15 cellular contexts compared by ENCODE assay signal in the genomic region with DNA sequence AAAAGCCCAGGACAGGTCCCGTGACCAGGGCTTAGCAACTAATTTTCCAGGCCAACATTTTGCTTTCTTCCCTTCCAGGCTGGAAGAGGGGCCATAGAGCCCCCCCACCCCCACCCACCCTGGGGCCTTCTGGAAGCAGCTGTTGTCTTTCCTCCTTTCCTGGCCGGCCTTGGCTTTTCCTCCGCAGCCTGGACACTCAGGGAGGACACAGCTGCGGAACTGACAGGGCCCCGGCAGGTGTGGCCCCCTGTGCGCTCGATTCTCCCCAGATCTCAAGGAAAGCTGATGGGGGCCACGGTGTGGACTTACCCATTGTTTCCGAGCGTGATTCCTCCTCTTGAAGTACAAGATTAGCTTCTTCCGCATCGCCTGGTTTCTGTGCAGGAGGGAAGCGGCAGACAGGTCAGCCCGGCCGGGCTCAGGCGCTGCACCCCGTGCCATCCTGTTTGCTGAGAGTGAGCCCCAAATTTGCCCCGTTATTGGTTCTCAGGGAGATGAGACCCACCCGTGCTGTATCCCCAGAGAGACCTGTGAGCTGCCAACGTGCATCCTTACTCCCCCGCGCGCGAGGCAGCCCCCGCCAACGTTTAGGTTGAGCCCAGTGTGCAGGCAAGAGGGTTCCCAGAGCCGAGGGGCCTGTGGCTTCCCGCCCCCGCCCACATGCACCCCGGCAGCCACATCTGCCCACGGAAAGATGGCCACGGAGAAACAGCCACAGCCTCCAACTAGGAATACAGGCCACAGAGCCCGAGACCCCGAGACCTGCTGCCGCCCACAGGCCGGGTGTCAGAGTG.
DNase-seq lines count a peak whose midpoint lies in the region; ATAC-seq, FAIRE-seq and TF ChIP-seq lines count a peak whose summit lies in the region.
"Had no signal": no experiment of that assay in that cellular context is flagged by ENCODE, and none has a peak within 500 bp of the region (broad histone marks: within the 10 kb centered on the region; RNA-seq: fewer than 3 reads in every experiment).

No MANE protein-coding gene starts in this region.

- SMC1A ChIA-PET in GM12878 (lab: Charles Lee; ENCODE audit: uncharacterized antibody, unreplicated experiment), result no interaction called here

- H3K79me2 ChIP-seq in HepG2 (ENCODE audit: insufficient read depth, low read length), result no peaks in the 10 kb centered on the region
- no peaks in the 10 kb centered on the region; the same call in 1 of the 2 replicates for H3K79me2 ChIP-seq in GM12878 (ENCODE audit: control insufficient read depth, insufficient read depth, low read length)

- H3K4me2 ChIP-seq in HepG2 (ENCODE audit: low read depth, low read length) (no peak overlapping the region), GM12878 (ENCODE audit: control insufficient read depth, insufficient read depth) (no peak overlapping the region)

- intact Hi-C loops in HepG2 (cut with micrococcal nuclease; ENCODE audit: unreplicated experiment) (no loop called here), right lobe of liver (cut with DNase I) (no loop called here), GM12878 (cut with micrococcal nuclease; ENCODE audit: unreplicated experiment) (no loop called here)

- H3K4me1 Mint-ChIP-seq in naive thymus-derived CD8-positive, alpha-beta T cell, result peaks cover 0 to 15% (median 9%) of the 10 kb centered on the region in 4 donors
- H3K4me1 Mint-ChIP-seq in progenitor cell of endocrine pancreas (ENCODE audit: low read depth), result peaks cover 4% of the 10 kb centered on the region

- H3K9me3 ChIP-seq in HepG2 (ENCODE audit: low read length), result no peaks in the 10 kb centered on the region
- H3K9me3 ChIP-seq in right lobe of liver, result no peaks in the 10 kb centered on the region
- H3K9me3 ChIP-seq in GM12878 (replicated peaks; ENCODE audit: control insufficient read depth, insufficient read depth, low read length), result no peaks in the 10 kb centered on the region

- POLR2A ChIA-PET in HepG2 (lab: Yijun Ruan, JAX) (no interaction called here), GM12878 (lab: Charles Lee) (interaction anchor here (0.6 kb wide), 1 partner anchor 797 kb away, joined by 4 read pairs; no protein-coding TSS in a partner anchor)
- POLR2A ChIA-PET in naive thymus-derived CD8-positive, alpha-beta T cell (lab: Charles Lee), result no interaction called here

- DNase-seq in HepG2 (ENCODE audit: low spot score) (no peak), right lobe of liver (no peak), GM12878 (ENCODE audit: low read depth, low spot score) (no peak), progenitor cell of endocrine pancreas (ENCODE audit: low spot score, unreplicated experiment) (no peak), NOMO-1 treated with DMSO at 0.1 percent for 48 hours (lab: John Stamatoyannopoulos, UW; ENCODE audit: unreplicated experiment) (no peak)
- no peak for DNase-seq in naive thymus-derived CD8-positive, alpha-beta T cell
- DNase-seq in effector CD8-positive, alpha-beta T cell (lab: John Stamatoyannopoulos, UW), result no peak
- DNase-seq: activated naive CD4-positive, alpha-beta T cell treated with Interleukin-2 at 50 U/mL for 16 hours; foreskin fibroblast; GDM1; IMR-90; occipital lobe had no signal

- no peak overlapping the region for H3K9ac ChIP-seq in HepG2 (ENCODE audit: insufficient read depth, low read depth, low read length)
- no peak overlapping the region for H3K9ac ChIP-seq in GM12878 (ENCODE audit: control insufficient read depth, insufficient read depth, low read length)

- BruUV-seq in HepG2 (replicated peaks; lab: Mats Ljungman, UMichigan) (no TSS peak), GM12878 (replicated peaks; lab: Mats Ljungman, UMichigan) (no TSS peak)

- no peaks in the 10 kb centered on the region for H3K9me3 Mint-ChIP-seq in naive thymus-derived CD8-positive, alpha-beta T cell
- H3K9me3 Mint-ChIP-seq in progenitor cell of endocrine pancreas (ENCODE audit: low read depth), result no peaks in the 10 kb centered on the region

- ATAC-seq in HepG2, result peak; percentile 11
- no peak for ATAC-seq in right lobe of liver
- peak; percentile 18 for ATAC-seq in GM12878
- ATAC-seq in naive thymus-derived CD8-positive, alpha-beta T cell, result no peak
- no peak for ATAC-seq in GM21619 (IDR thresholded peaks at IDR 0.05; ENCODE audit: unreplicated experiment)
- ATAC-seq: HCT116 had no signal

- 97% methylated on average over 29 of the region's 36 CpGs for WGBS in HepG2 (ENCODE audit: low lambda C conversion rate)
- 94% methylated on average over 4 of the region's 36 CpGs for WGBS in right lobe of liver (ENCODE audit: insufficient coverage, low coverage, low lambda C conversion rate, missing lambda C conversion rate)
- WGBS in GM12878 (ENCODE audit: insufficient coverage, insufficient replicate concordance, low lambda C conversion rate, missing lambda C conversion rate), result 78% methylated on average over 27 of the region's 36 CpGs

- no peak overlapping the region for H2AFZ ChIP-seq in HepG2 (ENCODE audit: low read length)
- H2AFZ ChIP-seq in GM12878 (ENCODE audit: control insufficient read depth, low read depth, low read length), result no peak overlapping the region

- TF ChIP-seq CTCF in HepG2 (CRISPR knock-in tag; IDR thresholded peaks at IDR 0.05), result no peak
- TF ChIP-seq CTCF in right lobe of liver (IDR thresholded peaks at IDR 0.05), result no peak
- no peak for TF ChIP-seq CTCF in GM12878 (IDR thresholded peaks at IDR 0.05 in 2 of 3, conservative IDR thresholded peaks at IDR 0.05 in 1 of 3; ENCODE audit: control insufficient read depth in 2 of 3, extremely low read depth in 1 of 3, insufficient read depth in 1 of 3, low read depth in 3 of 3, low read length in 3 of 3)
- no peak for TF ChIP-seq CTCF in progenitor cell of endocrine pancreas (IDR thresholded peaks at IDR 0.05; ENCODE audit: unreplicated experiment)

- TF ChIP-seq EP300 in HepG2 (IDR thresholded peaks at IDR 0.05; ENCODE audit: low read depth in 2 of 2, low read length in 2 of 2) (no peak), HepG2 (CRISPR knock-in tag; IDR thresholded peaks at IDR 0.05; ENCODE audit: borderline replicate concordance) (no peak), GM12878 (IDR thresholded peaks at IDR 0.05; ENCODE audit: borderline replicate concordance in 1 of 2, control insufficient read depth in 1 of 2, low read depth in 2 of 2, low read length in 2 of 2) (no peak)

- FAIRE-seq in HepG2 (lab: Jason Lieb, UNC), result no peak
- no peak for FAIRE-seq in GM12878 (lab: Jason Lieb, UNC)

- no peaks in the 10 kb centered on the region for H3K4me1 ChIP-seq in HepG2 (ENCODE audit: insufficient read depth, low read length)
- H3K4me1 ChIP-seq in right lobe of liver, result no peaks in the 10 kb centered on the region
- H3K4me1 ChIP-seq in GM12878 (ENCODE audit: control insufficient read depth, insufficient read depth, low read length), result no peaks in the 10 kb centered on the region

- no peaks in the 10 kb centered on the region for H4K20me1 ChIP-seq in HepG2 (ENCODE audit: insufficient read depth, low read length)
- 0 out of 2 replicates have a peak, but pooled peaks cover 3% of the 10 kb centered on the region for H4K20me1 ChIP-seq in GM12878 (ENCODE audit: control insufficient read depth, insufficient read depth)

- no peak overlapping the region for H3K4me3 Mint-ChIP-seq in naive thymus-derived CD8-positive, alpha-beta T cell
- H3K4me3 Mint-ChIP-seq in progenitor cell of endocrine pancreas (ENCODE audit: low read depth), result no peak overlapping the region

- H3K4me3 ChIP-seq in HepG2 (replicated peaks in 1 of 3; ENCODE audit: insufficient read depth in 1 of 3, low read depth in 2 of 3, low read length in 3 of 3), result no peak overlapping the region
- no peak overlapping the region for H3K4me3 ChIP-seq in right lobe of liver
- H3K4me3 ChIP-seq in GM12878, result no peak overlapping the region
- H3K4me3 ChIP-seq: lung had no signal

- peaks cover 6 to 15% of the 10 kb centered on the region in 2 experiments; a peak in 4 of 5 replicates for H3K36me3 ChIP-seq in HepG2 (replicated peaks in 1 of 2; ENCODE audit: control insufficient read depth in 1 of 2, insufficient read depth in 2 of 2, low read length in 2 of 2)
- peaks cover 0 to 2% (median 0%) of the 10 kb centered on the region in 4 donors for H3K36me3 ChIP-seq in right lobe of liver
- peaks cover 9 to 13% of the 10 kb centered on the region in 2 experiments; a peak in 3 of 4 replicates for H3K36me3 ChIP-seq in GM12878 (ENCODE audit: control insufficient read depth in 2 of 2, insufficient read depth in 2 of 2, low read length in 1 of 2)

- in situ Hi-C loops in HepG2 (cut with HindIII; ENCODE audit: extremely low pct_ligation_motif_present, low pct_unique_long_range_greater_than_20kb), result no loop called here
- in situ Hi-C loops in GM12878 (cut with MboI), result no loop called here

- TF ChIP-seq RAD21 in HepG2 (CRISPR knock-in tag; IDR thresholded peaks at IDR 0.05) (no peak), GM12878 (IDR thresholded peaks at IDR 0.05; ENCODE audit: insufficient read depth, low read depth, low read length) (no peak)

- CTCF ChIA-PET in HepG2 (lab: Yijun Ruan, JAX; ENCODE audit: low intra/inter-chr PET ratio, low total read pairs) (no interaction called here), GM12878 (lab: Yijun Ruan, JAX) (interaction anchor here (0.5 kb wide), 1 partner anchor 113 kb away, joined by 3 read pairs; no protein-coding TSS in a partner anchor)

- TF ChIP-seq POLR2A in HepG2 (IDR thresholded peaks at IDR 0.05; ENCODE audit: insufficient read depth in 1 of 2, low read depth in 2 of 2, low read length in 2 of 2) (no peak), right lobe of liver (IDR thresholded peaks at IDR 0.05) (no peak), GM12878 (IDR thresholded peaks at IDR 0.05; ENCODE audit: low read depth, low read length) (no peak)

- peaks cover 0 to 32% (median 3%) of the 10 kb centered on the region in 3 donors for H3K36me3 Mint-ChIP-seq in naive thymus-derived CD8-positive, alpha-beta T cell
- H3K36me3 Mint-ChIP-seq in progenitor cell of endocrine pancreas (ENCODE audit: insufficient read depth), result peaks cover 11% of the 10 kb centered on the region

- H3K27me3 Mint-ChIP-seq in naive thymus-derived CD8-positive, alpha-beta T cell, result no peaks in the 10 kb centered on the region
- no peaks in the 10 kb centered on the region for H3K27me3 Mint-ChIP-seq in progenitor cell of endocrine pancreas

- peak overlapping the region in 8 of 10 donors; percentile 12 to 87 (median 46) for H3K27ac Mint-ChIP-seq in naive thymus-derived CD8-positive, alpha-beta T cell
- no peak overlapping the region for H3K27ac Mint-ChIP-seq in progenitor cell of endocrine pancreas

- RAD21 ChIA-PET in GM12878 (lab: Charles Lee; ENCODE audit: unreplicated experiment), result no interaction called here

- H3K27me3 ChIP-seq in HepG2 (ENCODE audit: control insufficient read depth in 1 of 2, insufficient read depth in 2 of 2, low read length in 2 of 2) (no peaks in the 10 kb centered on the region), right lobe of liver (no peaks in the 10 kb centered on the region), GM12878 (replicated peaks in 1 of 2; ENCODE audit: control insufficient read depth in 2 of 2, insufficient read depth in 2 of 2, low read length in 1 of 2) (no peaks in the 10 kb centered on the region)

- no peak overlapping the region for H3K27ac ChIP-seq in HepG2 (ENCODE audit: extremely low read length, insufficient read depth, low read length)
- no peak overlapping the region for H3K27ac ChIP-seq in right lobe of liver
- H3K27ac ChIP-seq in GM12878 (ENCODE audit: control insufficient read depth, insufficient read depth), result no peak overlapping the region

Comparison
In these comparisons a context has a peak if more than half of its experiments do, and no peak if none do; other contexts are left out.
1. ATAC-seq: peak in HepG2 (single experiment) and GM12878 (single experiment); none in right lobe of liver (0 of 4), naive thymus-derived CD8-positive, alpha-beta T cell (0 of 2) and GM21619 (single experiment).